ENCODE assay signal across 11 cellular contexts in genomic region chr2:28643911-28644334, GRCh38.
DNase-seq lines count a peak whose midpoint lies in the region; ATAC-seq and TF ChIP-seq lines count a peak whose summit lies in the region.
"Had no signal": no experiment of that assay in that cellular context is flagged by ENCODE, and none has a peak within 500 bp of the region (broad histone marks: within the 10 kb centered on the region; RNA-seq: fewer than 3 reads in every experiment).

No MANE protein-coding gene starts in this region.

- no peaks in the 10 kb centered on the region for H3K36me3 ChIP-seq in left ventricle myocardium inferior
- no peaks in the 10 kb centered on the region for H3K36me3 ChIP-seq in heart left ventricle
- H3K36me3 ChIP-seq in ascending aorta: no peaks in the 10 kb centered on the region
- H3K36me3 ChIP-seq in uterus: no peaks in the 10 kb centered on the region
- H3K36me3 ChIP-seq: BLaER1 had no signal

- H3K9me3 ChIP-seq in left ventricle myocardium inferior (replicated peaks) (no peaks in the 10 kb centered on the region), heart left ventricle (no peaks in the 10 kb centered on the region), ascending aorta (no peaks in the 10 kb centered on the region), uterus (no peaks in the 10 kb centered on the region)
- H3K9me3 ChIP-seq: BLaER1 had no signal

- no peak overlapping the region for H3K4me3 ChIP-seq in left ventricle myocardium inferior
- no peak overlapping the region for H3K4me3 ChIP-seq in heart left ventricle
- H3K4me3 ChIP-seq in ascending aorta: peak overlapping the region in 1 of 2 donors; percentile 47
- H3K4me3 ChIP-seq in uterus: no peak overlapping the region
- H3K4me3 ChIP-seq: BLaER1 had no signal

- TF ChIP-seq POLR2A in heart left ventricle (IDR thresholded peaks at IDR 0.05) (no peak), uterus (IDR thresholded peaks at IDR 0.05) (peak in 1 of 2 donors; percentile 34)

- WGBS in heart left ventricle, 4 donors: 71 to 84% (median 75%) methylated on average over 11 of the region's 11 CpGs

- ATAC-seq in heart left ventricle: no peak
- no peak for ATAC-seq in GM18909 (IDR thresholded peaks at IDR 0.05; ENCODE audit: poor library complexity, unreplicated experiment)

- H3K27ac ChIP-seq in left ventricle myocardium inferior (replicated peaks) (peak overlapping the region; percentile 64), heart left ventricle (peak overlapping the region in 5 of 12 donors; percentile 28 to 83 (median 65)), ascending aorta (peak overlapping the region; percentile 91 to 92), uterus (peak overlapping the region; percentile 91 to 95)
- H3K27ac ChIP-seq: BLaER1 had no signal

- no peaks in the 10 kb centered on the region for H3K27me3 ChIP-seq in left ventricle myocardium inferior (ENCODE audit: low read depth)
- no peaks in the 10 kb centered on the region for H3K27me3 ChIP-seq in heart left ventricle
- no peaks in the 10 kb centered on the region for H3K27me3 ChIP-seq in ascending aorta
- H3K27me3 ChIP-seq in uterus: no peaks in the 10 kb centered on the region
- H3K27me3 ChIP-seq: BLaER1 had no signal

- intact Hi-C loops in left ventricle myocardium inferior (cut with micrococcal nuclease): no loop called here
- intact Hi-C loops in heart left ventricle (cut with DNase I): no loop called here
- intact Hi-C loops in ascending aorta (cut with DNase I): no loop called here
- intact Hi-C loops in uterus (cut with DNase I; ENCODE audit: low total_unique reads): no loop called here

- H3K4me1 ChIP-seq in left ventricle myocardium inferior: peaks cover 9% of the 10 kb centered on the region
- H3K4me1 ChIP-seq in heart left ventricle: peaks cover 0 to 20% (median 0%) of the 10 kb centered on the region in 12 donors
- peaks cover 20 to 44% of the 10 kb centered on the region in 2 donors for H3K4me1 ChIP-seq in ascending aorta
- no peaks in the 10 kb centered on the region for H3K4me1 ChIP-seq in uterus

- no peak for DNase-seq in left ventricle myocardium inferior
- DNase-seq in heart left ventricle: no peak
- DNase-seq in ascending aorta (ENCODE audit: low spot score in 2 of 2): peak in 1 of 2 donors; percentile 83
- peak; percentile 58 for DNase-seq in iris pigment epithelial cell (ENCODE audit: low read depth)
- peak; percentile 69 to 81 for DNase-seq in uterus
- no peak for DNase-seq in central memory CD4-positive, alpha-beta T cell
- DNase-seq in GF-D8 (lab: John Stamatoyannopoulos, UW): no peak
- DNase-seq: activated naive CD4-positive, alpha-beta T cell treated with Interleukin-2 at 50 U/mL for 16 hours; Karpas-422 had no signal

- TF ChIP-seq CTCF in left ventricle myocardium inferior (IDR thresholded peaks at IDR 0.05; ENCODE audit: borderline replicate concordance) (no peak), heart left ventricle (IDR thresholded peaks at IDR 0.05) (no peak), ascending aorta (IDR thresholded peaks at IDR 0.05) (no peak), uterus (IDR thresholded peaks at IDR 0.05) (no peak)

Comparison
In these comparisons a context has a peak if more than half of its experiments do, and no peak if none do; other contexts are left out.
1. DNase-seq: peak in iris pigment epithelial cell (single experiment) and uterus (2 of 2); none in left ventricle myocardium inferior (single experiment), heart left ventricle (0 of 5), central memory CD4-positive, alpha-beta T cell (single experiment) and GF-D8 (single experiment).